Comparison of ENCODE assay signal across 8 cellular contexts in genomic region chr13:98476538-98476966, GRCh38.
A peak's percentile ranks its signal among the peaks of the same experiment; 100 is the strongest.
DNase-seq lines count a peak whose midpoint lies in the region; ATAC-seq lines count a peak whose summit lies in the region.

No MANE protein-coding gene starts in this region.

- ATAC-seq in GM18858 (IDR thresholded peaks at IDR 0.05; ENCODE audit: unreplicated experiment) (peak; percentile 85), HG03039 (IDR thresholded peaks at IDR 0.05; ENCODE audit: unreplicated experiment) (peak; percentile 91), left ventricle myocardium superior (peak; percentile 13)

- DNase-seq in RPMI7951 (ENCODE audit: low read depth) (peak; percentile 97), left ventricle myocardium superior (peak; percentile 53), cerebellar nuclear complex (lab: John Stamatoyannopoulos, UW) (no peak), D341Med (ENCODE audit: low spot score) (no peak)
- DNase-seq in activated effector memory CD4-positive, alpha-beta T cell treated with anti-CD3 and anti-CD28 coated beads, Interleukin-2, amount 50 U/mL, for 16 hours: peak; percentile 96
- DNase-seq in stimulated activated CD4-positive, alpha-beta T cell treated with anti-CD3 and anti-CD28 coated beads, Interleukin-1b, Interleukin-23, amount 100 ng/mL, for 1 hour (ENCODE audit: low read depth in 2 of 2): peak; percentile 64 to 75

- intact Hi-C loops in left ventricle myocardium superior (cut with micrococcal nuclease): loop anchor here (10.0 kb wide), 1 partner anchor 98 kb away; the partner anchor contains the start of gene STK24

Comparison
In these comparisons a context has a peak if more than half of its experiments do, and no peak if none do; other contexts are left out.
1. ATAC-seq: peak in every context shown above with its lines; median percentile 91 in HG03039; 85 in GM18858; 13 in left ventricle myocardium superior.
2. DNase-seq: peak in RPMI7951 (single experiment), activated effector memory CD4-positive, alpha-beta T cell treated with anti-CD3 and anti-CD28 coated beads, Interleukin-2, amount 50 U/mL, for 16 hours (single experiment), left ventricle myocardium superior (single experiment) and stimulated activated CD4-positive, alpha-beta T cell treated with anti-CD3 and anti-CD28 coated beads, Interleukin-1b, Interleukin-23, amount 100 ng/mL, for 1 hour (2 of 2); none in cerebellar nuclear complex (0 of 2) and D341Med (single experiment).